In genomic region chr11:73330569-73331093, GRCh38 we compare ENCODE assay signal across 11 cellular contexts. TPM values are rescaled to one million over a fixed set of nuclear protein-coding genes. Genes with fewer than 3 reads are reported as not detected.
A peak's percentile ranks its signal among the peaks of the same experiment; 100 is the strongest.
DNase-seq lines count a peak whose midpoint lies in the region; ATAC-seq and TF ChIP-seq lines count a peak whose summit lies in the region.
"Had no signal": no experiment of that assay in that cellular context is flagged by ENCODE, and none has a peak within 500 bp of the region (broad histone marks: within the 10 kb centered on the region; RNA-seq: fewer than 3 reads in every experiment).

No MANE protein-coding gene starts in this region.

- no peaks in the 10 kb centered on the region for H3K36me3 ChIP-seq in muscle layer of duodenum (ENCODE audit: control insufficient read depth in 1 of 2, insufficient read depth in 2 of 2, low read length in 2 of 2)
- H3K36me3 ChIP-seq: adrenal gland had no signal

- H3K27me3 ChIP-seq in AG04450 (ENCODE audit: control insufficient read depth, insufficient read depth, low read length) (no peaks in the 10 kb centered on the region), muscle layer of duodenum (ENCODE audit: low read depth, low read length) (no peaks in the 10 kb centered on the region)
- H3K27me3 ChIP-seq: adrenal gland had no signal

- DNase-seq in AG04450 (ENCODE audit: low read depth, low spot score) (no peak), sciatic nerve (ENCODE audit: low spot score) (no peak), T-helper 2 cell (no peak), SKM-1 treated with dmso at 0.1 percent for 144 hours (lab: John Stamatoyannopoulos, UW; ENCODE audit: unreplicated experiment) (no peak)
- DNase-seq: adrenal gland had no signal

- H3K4me1 Mint-ChIP-seq in dendritic cell treated with granulocyte-macrophage colony-stimulating factor and Interleukin-4, amounts not matched to agents 40 ng/mL and 50 ng/mL, for 4 days (ENCODE audit: low read depth) = peaks cover 29% of the 10 kb centered on the region

- ATAC-seq in sciatic nerve = no peak
- ATAC-seq in GM21737 (IDR thresholded peaks at IDR 0.05; ENCODE audit: unreplicated experiment) = no peak

- H3K9me3 ChIP-seq in AG04450 (ENCODE audit: control insufficient read depth, insufficient read depth, low read length) (no peaks in the 10 kb centered on the region), muscle layer of duodenum (ENCODE audit: control insufficient read depth in 1 of 2, low read length in 2 of 2) (no peaks in the 10 kb centered on the region)
- H3K9me3 ChIP-seq: adrenal gland had no signal

- H3K4me3 ChIP-seq in AG04450 (ENCODE audit: low read depth, low read length) = no peak overlapping the region
- peak overlapping the region in 1 of 2 donors; percentile 3 for H3K4me3 ChIP-seq in muscle layer of duodenum (ENCODE audit: low read depth in 1 of 2, low read length in 2 of 2)
- H3K4me3 ChIP-seq: adrenal gland, SK-N-MC, skin epidermis had no signal

- no peaks in the 10 kb centered on the region for H3K36me3 Mint-ChIP-seq in dendritic cell treated with granulocyte-macrophage colony-stimulating factor and Interleukin-4, amounts not matched to agents 40 ng/mL and 50 ng/mL, for 4 days (ENCODE audit: low read depth)

- H3K9me3 Mint-ChIP-seq in dendritic cell treated with granulocyte-macrophage colony-stimulating factor and Interleukin-4, amounts not matched to agents 40 ng/mL and 50 ng/mL, for 4 days = no peaks in the 10 kb centered on the region

- POLR2A ChIA-PET in AG04450 (lab: Yijun Ruan, JAX) = interaction anchor here (1.0 to 2.2 kb wide), 3 partner anchors 13 to 21 kb away, joined by 3 to 11 read pairs (median 3); no protein-coding TSS in a partner anchor

- peak; percentile 44; the same call in 1 of the 2 replicates for TF ChIP-seq RAD21 in Ishikawa (IDR thresholded peaks at IDR 0.05; ENCODE audit: low read depth)

- peak overlapping the region; percentile 47 for H3K27ac Mint-ChIP-seq in dendritic cell treated with granulocyte-macrophage colony-stimulating factor and Interleukin-4, amounts not matched to agents 40 ng/mL and 50 ng/mL, for 4 days

- H3K4me1 ChIP-seq in muscle layer of duodenum (ENCODE audit: control insufficient read depth in 1 of 2, insufficient read depth in 2 of 2, low read length in 2 of 2) = peaks cover 36 to 86% of the 10 kb centered on the region in 2 donors

- H3K27ac ChIP-seq in AG04450 (ENCODE audit: low read depth, low read length) (peak overlapping the region; percentile 21), muscle layer of duodenum (ENCODE audit: low read length) (peak overlapping the region; percentile 69)
- H3K27ac ChIP-seq: SK-N-MC had no signal

- intact Hi-C loops in dendritic cell treated with granulocyte-macrophage colony-stimulating factor and Interleukin-4, amounts not matched to agents 40 ng/mL and 50 ng/mL, for 4 days (cut with micrococcal nuclease) = no loop called here
- intact Hi-C loops in sciatic nerve (cut with DNase I) = no loop called here

- H3K27me3 Mint-ChIP-seq in dendritic cell treated with granulocyte-macrophage colony-stimulating factor and Interleukin-4, amounts not matched to agents 40 ng/mL and 50 ng/mL, for 4 days = peaks cover 6% of the 10 kb centered on the region

- CTCF ChIA-PET in AG04450 (lab: Charles Lee) = interaction anchor here (0.6 to 3.2 kb wide), 4 partner anchors 21 to 1313 kb away, joined by 3 to 15 read pairs (median 8); no protein-coding TSS in a partner anchor

- TF ChIP-seq CTCF in AG04450 (IDR thresholded peaks at IDR 0.05; ENCODE audit: low read depth, low read length) = peak; percentile 65

- H3K4me3 Mint-ChIP-seq in dendritic cell treated with granulocyte-macrophage colony-stimulating factor and Interleukin-4, amounts not matched to agents 40 ng/mL and 50 ng/mL, for 4 days = no peak overlapping the region

- TF ChIP-seq EP300 in Ishikawa (IDR thresholded peaks at IDR 0.05; ENCODE audit: borderline replicate concordance) = no peak

TF ChIP-seq in Ishikawa, 13 proteins besides CTCF, POLR2A, EP300 and RAD21:
- TF ChIP-seq FOXM1 (IDR thresholded peaks at IDR 0.05; ENCODE audit: borderline replicate concordance, low read depth) = no peak
- 0 out of 2 replicates have a peak, but pooled peaks have one; percentile 15 for TF ChIP-seq EGR1 (IDR thresholded peaks at IDR 0.05)

RNA-seq across cellular contexts. Expression of gene ARHGEF17, which starts 22.6 kb away (rescaled TPM):
- 30.6 and 45.2 TPM in 2 replicates for polyA plus RNA-seq in AG04450 (2011; rRNA removed)
- 54.5 and 62.4 TPM in 2 replicates for polyA minus RNA-seq in AG04450 (2011; rRNA and poly(A)+ RNA removed)
- total RNA-seq in sciatic nerve = 110 TPM

RNA-seq across cellular contexts. Expression of gene RELT, which starts 45.6 kb away (rescaled TPM):
- 1.1 TPM in 2 replicates for polyA plus RNA-seq in AG04450 (2011; rRNA removed)
- 1.1 and 1.7 TPM in 2 replicates for polyA minus RNA-seq in AG04450 (2011; rRNA and poly(A)+ RNA removed)
- 9.4 TPM for total RNA-seq in sciatic nerve

RNA-seq across cellular contexts. Expression of gene P2RY6, which starts 58.5 kb away (rescaled TPM):
- not detected in 2 replicates for polyA plus RNA-seq in AG04450 (2011; rRNA removed)
- polyA minus RNA-seq in AG04450 (2011; rRNA and poly(A)+ RNA removed) = not detected in 2 replicates
- total RNA-seq in sciatic nerve = 3.6 TPM
